In the genomic region with DNA sequence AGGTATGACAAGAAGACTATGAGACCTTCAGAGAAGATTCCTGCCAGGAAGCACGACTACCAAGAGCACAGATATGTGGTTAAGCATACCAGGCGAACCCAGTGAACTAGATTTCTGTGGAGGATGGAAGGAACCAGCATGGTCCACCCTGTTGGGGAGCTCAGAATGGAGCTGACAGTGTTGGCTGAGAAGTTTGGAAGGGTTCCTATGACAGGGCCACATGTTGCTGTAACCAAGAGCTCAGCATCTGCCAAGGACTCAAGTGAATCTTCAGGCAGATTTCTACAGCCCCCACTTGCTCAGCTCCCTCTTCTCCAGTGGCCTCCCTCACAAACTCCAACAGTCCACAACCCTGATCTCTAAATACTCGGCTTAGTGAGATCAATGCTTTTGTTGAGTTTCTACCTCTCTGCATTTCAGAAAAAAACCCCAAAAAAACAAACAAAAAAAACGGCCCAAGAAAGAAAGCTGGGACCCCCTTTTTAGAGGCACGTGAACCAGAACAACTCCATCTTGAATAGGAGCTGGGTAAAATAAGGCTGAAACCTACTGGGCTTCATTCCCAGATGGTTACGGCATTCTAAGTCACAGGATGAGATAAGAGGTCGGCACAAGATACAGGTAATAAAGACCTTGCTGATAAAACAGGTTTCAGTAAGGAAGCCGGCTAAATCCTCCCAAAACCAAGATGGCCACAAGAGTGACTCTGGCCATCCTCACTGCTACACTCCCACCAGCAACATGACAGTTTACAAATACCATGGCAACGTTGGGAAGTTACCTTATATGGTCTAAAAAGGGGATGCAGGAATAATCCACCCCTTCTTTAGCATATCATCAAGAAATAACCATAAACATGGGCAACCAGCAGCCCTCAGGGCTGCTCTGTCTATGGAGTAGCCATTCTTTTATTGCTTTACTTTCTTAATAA, we compare ENCODE assay signal across 1 cellular context.
TF ChIP-seq lines count a peak whose summit lies in the region.

No MANE protein-coding gene starts in this region.

TF ChIP-seq in K562, 482 proteins besides CTCF, POLR2A, EP300 and RAD21 (continued from another document and continues in another):
- TF ChIP-seq ZC3H8 (IDR thresholded peaks at IDR 0.05) (no peak), ZNF134 (CRISPR knock-in tag; conservative IDR thresholded peaks at IDR 0.05) (peak; percentile 71), POLR2H (tag; IDR thresholded peaks at IDR 0.05; ENCODE audit: low read depth) (0 out of 2 replicates have a peak, but pooled peaks have one; percentile 41), ERF (CRISPR knock-in tag; IDR thresholded peaks at IDR 0.05) (peak; percentile 58; the same call in 1 of the 2 replicates), YY1 (IDR thresholded peaks at IDR 0.05; ENCODE audit: borderline replicate concordance in 1 of 3, control insufficient read depth in 1 of 3, extremely low read depth in 1 of 3, insufficient read depth in 3 of 3, insufficient read length in 1 of 3, insufficient replicate concordance in 2 of 3, low read depth in 1 of 3, low read length in 2 of 3) (peak in 1 of 3 experiments; percentile 87), ZNF583 (CRISPR knock-in tag; IDR thresholded peaks at IDR 0.05) (peak; percentile 66; the same call in 1 of the 2 replicates), RBM17 (IDR thresholded peaks at IDR 0.05; ENCODE audit: borderline replicate concordance, low read depth, low read length) (no peak), SOX6 (IDR thresholded peaks at IDR 0.05) (no peak), JUN (IDR thresholded peaks at IDR 0.05; ENCODE audit: borderline replicate concordance, low read depth, low read length) (no peak), JUN (CRISPR knock-in tag; IDR thresholded peaks at IDR 0.05; ENCODE audit: borderline replicate concordance) (no peak), ZNF408 (CRISPR knock-in tag; IDR thresholded peaks at IDR 0.05; ENCODE audit: low read depth) (no peak), PML (IDR thresholded peaks at IDR 0.05; ENCODE audit: low read length) (no peak), HLTF (IDR thresholded peaks at IDR 0.05) (no peak), KAT8 (IDR thresholded peaks at IDR 0.05; ENCODE audit: low read depth) (no peak), EZH2 (IDR thresholded peaks at IDR 0.05; ENCODE audit: borderline replicate concordance, low read depth, low read length) (no peak), STAT5B (CRISPR knock-in tag; IDR thresholded peaks at IDR 0.05) (0 out of 2 replicates have a peak, but pooled peaks have one; percentile 7), TAL1 (IDR thresholded peaks at IDR 0.05) (no peak), TAF1 (IDR thresholded peaks at IDR 0.05; ENCODE audit: control insufficient read depth, extremely low read depth, insufficient read depth, low read length, severe bottlenecking) (no peak), RBM34 (IDR thresholded peaks at IDR 0.05; ENCODE audit: borderline replicate concordance, insufficient read depth, low read length) (no peak), MXD1 (CRISPR knock-in tag; IDR thresholded peaks at IDR 0.05; ENCODE audit: borderline replicate concordance, poor library complexity, severe bottlenecking) (no peak), KLF6 (CRISPR knock-in tag; IDR thresholded peaks at IDR 0.05; ENCODE audit: borderline replicate concordance) (peak; percentile 72; the same call in 1 of the 2 replicates), RBM22 (IDR thresholded peaks at IDR 0.05; ENCODE audit: low read depth, low read length, poor library complexity, severe bottlenecking) (no peak), SIN3B (IDR thresholded peaks at IDR 0.05; ENCODE audit: low read depth) (no peak), ZNF644 (tag; IDR thresholded peaks at IDR 0.05; ENCODE audit: low read depth) (peak; percentile 97), JUND (IDR thresholded peaks at IDR 0.05; ENCODE audit: borderline replicate concordance, low read depth, low read length) (no peak), JUND (tag; IDR thresholded peaks at IDR 0.05; ENCODE audit: borderline replicate concordance, low read depth, low read length) (no peak), ZNF668 (CRISPR knock-in tag; IDR thresholded peaks at IDR 0.05) (peak; percentile 37; the same call in 1 of the 2 replicates), HOXB6 (CRISPR knock-in tag; IDR thresholded peaks at IDR 0.05; ENCODE audit: borderline replicate concordance) (no peak), NCOA4 (IDR thresholded peaks at IDR 0.05; ENCODE audit: partially characterized antibody) (no peak), ZNF778 (CRISPR knock-in tag; IDR thresholded peaks at IDR 0.05) (no peak), ZNF830 (CRISPR knock-in tag; IDR thresholded peaks at IDR 0.05) (no peak), ZFP36 (IDR thresholded peaks at IDR 0.05; ENCODE audit: low read depth, low read length, partially characterized antibody) (no peak), PHB (CRISPR knock-in tag; IDR thresholded peaks at IDR 0.05) (no peak), NCOR1 (IDR thresholded peaks at IDR 0.05) (no peak), MTA2 (IDR thresholded peaks at IDR 0.05; ENCODE audit: low read depth) (no peak), ZNF23 (CRISPR knock-in tag; IDR thresholded peaks at IDR 0.05) (no peak), ZNF140 (CRISPR knock-in tag; IDR thresholded peaks at IDR 0.05) (0 out of 2 replicates have a peak, but pooled peaks have one; percentile 67), NFIX (CRISPR knock-in tag; IDR thresholded peaks at IDR 0.05; ENCODE audit: low read depth) (no peak), GMEB1 (CRISPR knock-in tag; IDR thresholded peaks at IDR 0.05) (0 out of 2 replicates have a peak, but pooled peaks have one; percentile 31), UBTF (IDR thresholded peaks at IDR 0.05; ENCODE audit: borderline replicate concordance in 1 of 2, low read depth in 2 of 2, low read length in 2 of 2) (no peak), ZC3H11A (IDR thresholded peaks at IDR 0.05; ENCODE audit: low read depth, low read length) (no peak), ZNF707 (CRISPR knock-in tag; conservative IDR thresholded peaks at IDR 0.05) (peak; percentile 62; the same call in 1 of the 2 replicates), TSHZ1 (CRISPR knock-in tag; IDR thresholded peaks at IDR 0.05) (peak; percentile 70; the same call in 1 of the 2 replicates), CREM (IDR thresholded peaks at IDR 0.05; ENCODE audit: low read depth) (no peak), ZNF133 (CRISPR knock-in tag; IDR thresholded peaks at IDR 0.05) (no peak), TCF15 (CRISPR knock-in tag; IDR thresholded peaks at IDR 0.05) (peak; percentile 53; the same call in 1 of the 2 replicates), XRCC5 (IDR thresholded peaks at IDR 0.05; ENCODE audit: low read depth, low read length) (no peak), KAT7 (CRISPR knock-in tag; IDR thresholded peaks at IDR 0.05; ENCODE audit: borderline replicate concordance) (no peak), HNRNPLL (IDR thresholded peaks at IDR 0.05; ENCODE audit: low read depth, low read length, poor library complexity, severe bottlenecking) (no peak), SETDB1 (IDR thresholded peaks at IDR 0.05; ENCODE audit: low read length) (no peak), CC2D1A (IDR thresholded peaks at IDR 0.05) (no peak)
- TF ChIP-seq, protein P1, sequence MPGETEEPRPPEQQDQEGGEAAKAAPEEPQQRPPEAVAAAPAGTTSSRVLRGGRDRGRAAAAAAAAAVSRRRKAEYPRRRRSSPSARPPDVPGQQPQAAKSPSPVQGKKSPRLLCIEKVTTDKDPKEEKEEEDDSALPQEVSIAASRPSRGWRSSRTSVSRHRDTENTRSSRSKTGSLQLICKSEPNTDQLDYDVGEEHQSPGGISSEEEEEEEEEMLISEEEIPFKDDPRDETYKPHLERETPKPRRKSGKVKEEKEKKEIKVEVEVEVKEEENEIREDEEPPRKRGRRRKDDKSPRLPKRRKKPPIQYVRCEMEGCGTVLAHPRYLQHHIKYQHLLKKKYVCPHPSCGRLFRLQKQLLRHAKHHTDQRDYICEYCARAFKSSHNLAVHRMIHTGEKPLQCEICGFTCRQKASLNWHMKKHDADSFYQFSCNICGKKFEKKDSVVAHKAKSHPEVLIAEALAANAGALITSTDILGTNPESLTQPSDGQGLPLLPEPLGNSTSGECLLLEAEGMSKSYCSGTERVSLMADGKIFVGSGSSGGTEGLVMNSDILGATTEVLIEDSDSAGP (CRISPR knock-in tag; IDR thresholded peaks at IDR 0.05), result no peak
- TF ChIP-seq, protein P2, sequence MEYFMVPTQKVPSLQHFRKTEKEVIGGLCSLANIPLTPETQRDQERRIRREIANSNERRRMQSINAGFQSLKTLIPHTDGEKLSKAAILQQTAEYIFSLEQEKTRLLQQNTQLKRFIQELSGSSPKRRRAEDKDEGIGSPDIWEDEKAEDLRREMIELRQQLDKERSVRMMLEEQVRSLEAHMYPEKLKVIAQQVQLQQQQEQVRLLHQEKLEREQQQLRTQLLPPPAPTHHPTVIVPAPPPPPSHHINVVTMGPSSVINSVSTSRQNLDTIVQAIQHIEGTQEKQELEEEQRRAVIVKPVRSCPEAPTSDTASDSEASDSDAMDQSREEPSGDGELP (CRISPR knock-in tag; IDR thresholded peaks at IDR 0.05; ENCODE audit: borderline replicate concordance), result no peak
- TF ChIP-seq, protein P3, sequence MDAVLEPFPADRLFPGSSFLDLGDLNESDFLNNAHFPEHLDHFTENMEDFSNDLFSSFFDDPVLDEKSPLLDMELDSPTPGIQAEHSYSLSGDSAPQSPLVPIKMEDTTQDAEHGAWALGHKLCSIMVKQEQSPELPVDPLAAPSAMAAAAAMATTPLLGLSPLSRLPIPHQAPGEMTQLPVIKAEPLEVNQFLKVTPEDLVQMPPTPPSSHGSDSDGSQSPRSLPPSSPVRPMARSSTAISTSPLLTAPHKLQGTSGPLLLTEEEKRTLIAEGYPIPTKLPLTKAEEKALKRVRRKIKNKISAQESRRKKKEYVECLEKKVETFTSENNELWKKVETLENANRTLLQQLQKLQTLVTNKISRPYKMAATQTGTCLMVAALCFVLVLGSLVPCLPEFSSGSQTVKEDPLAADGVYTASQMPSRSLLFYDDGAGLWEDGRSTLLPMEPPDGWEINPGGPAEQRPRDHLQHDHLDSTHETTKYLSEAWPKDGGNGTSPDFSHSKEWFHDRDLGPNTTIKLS (IDR thresholded peaks at IDR 0.05; ENCODE audit: borderline replicate concordance, low read depth), result no peak
- TF ChIP-seq, protein P4, sequence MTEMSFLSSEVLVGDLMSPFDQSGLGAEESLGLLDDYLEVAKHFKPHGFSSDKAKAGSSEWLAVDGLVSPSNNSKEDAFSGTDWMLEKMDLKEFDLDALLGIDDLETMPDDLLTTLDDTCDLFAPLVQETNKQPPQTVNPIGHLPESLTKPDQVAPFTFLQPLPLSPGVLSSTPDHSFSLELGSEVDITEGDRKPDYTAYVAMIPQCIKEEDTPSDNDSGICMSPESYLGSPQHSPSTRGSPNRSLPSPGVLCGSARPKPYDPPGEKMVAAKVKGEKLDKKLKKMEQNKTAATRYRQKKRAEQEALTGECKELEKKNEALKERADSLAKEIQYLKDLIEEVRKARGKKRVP (CRISPR knock-in tag; IDR thresholded peaks at IDR 0.05), result peak; percentile 82
